10 cellular contexts compared by ENCODE assay signal in genomic region chr1:228408041-228408868, GRCh38. TPM values are rescaled to one million over a fixed set of nuclear protein-coding genes. Genes with fewer than 3 reads are reported as not detected.
DNase-seq lines count a peak whose midpoint lies in the region; ATAC-seq and TF ChIP-seq lines count a peak whose summit lies in the region.
"Had no signal": no experiment of that assay in that cellular context is flagged by ENCODE, and none has a peak within 500 bp of the region (broad histone marks: within the 10 kb centered on the region; RNA-seq: fewer than 3 reads in every experiment).

No MANE protein-coding gene starts in this region.

- no peaks in the 10 kb centered on the region for H3K27me3 ChIP-seq in CD8-positive, alpha-beta memory T cell (ENCODE audit: insufficient read depth, low read length, poor library complexity, severe bottlenecking)
- H3K27me3 ChIP-seq in Loucy (ENCODE audit: insufficient read depth, low read length, poor library complexity, severe bottlenecking) = no peaks in the 10 kb centered on the region
- no peaks in the 10 kb centered on the region for H3K27me3 ChIP-seq in neural cell (ENCODE audit: insufficient read depth, low read depth, low read length)

- ATAC-seq in HG02798 (IDR thresholded peaks at IDR 0.05; ENCODE audit: poor library complexity, unreplicated experiment) (no peak), GM21786 (IDR thresholded peaks at IDR 0.05; ENCODE audit: unreplicated experiment) (no peak), HG02642 (IDR thresholded peaks at IDR 0.05; ENCODE audit: poor library complexity, unreplicated experiment) (no peak)

- H3K27me3 Mint-ChIP-seq in CD8-positive, alpha-beta memory T cell = peaks cover 0 to 5% of the 10 kb centered on the region in 2 donors
- no peaks in the 10 kb centered on the region for H3K27me3 Mint-ChIP-seq in chondrocyte (ENCODE audit: low read depth)

- DNase-seq in CD8-positive, alpha-beta memory T cell = no peak
- DNase-seq in chondrocyte (ENCODE audit: low spot score) (peak; percentile 86), NCI-H748 (lab: John Stamatoyannopoulos, UW; ENCODE audit: unreplicated experiment) (no peak)
- DNase-seq: GOT3 had no signal

- H3K9me3 Mint-ChIP-seq in CD8-positive, alpha-beta memory T cell = no peaks in the 10 kb centered on the region
- no peaks in the 10 kb centered on the region for H3K9me3 Mint-ChIP-seq in chondrocyte (ENCODE audit: low read depth)

- H3K4me1 ChIP-seq in CD8-positive, alpha-beta memory T cell (ENCODE audit: insufficient read depth, low read length) = peaks cover 41% of the 10 kb centered on the region
- H3K4me1 ChIP-seq in Loucy (ENCODE audit: insufficient read depth, low read length, poor library complexity, severe bottlenecking) = peaks cover 41% of the 10 kb centered on the region

- no peak for TF ChIP-seq EP300 in neural cell (conservative IDR thresholded peaks at IDR 0.05; ENCODE audit: poor library complexity, severe bottlenecking)

- H3K4me1 Mint-ChIP-seq in CD8-positive, alpha-beta memory T cell = peaks cover 34 to 57% (median 46%) of the 10 kb centered on the region in 3 donors
- peaks cover 38% of the 10 kb centered on the region for H3K4me1 Mint-ChIP-seq in chondrocyte (ENCODE audit: low read depth)

- no peak overlapping the region for H2AFZ ChIP-seq in Loucy (ENCODE audit: low read length)
- no peak overlapping the region for H2AFZ ChIP-seq in neural cell (ENCODE audit: low read depth, low read length)

- peaks cover 0 to 28% (median 0%) of the 10 kb centered on the region in 3 donors for H3K36me3 Mint-ChIP-seq in CD8-positive, alpha-beta memory T cell
- H3K36me3 Mint-ChIP-seq in chondrocyte (ENCODE audit: low read depth) = peaks cover 3% of the 10 kb centered on the region

- H3K36me3 ChIP-seq in CD8-positive, alpha-beta memory T cell (ENCODE audit: insufficient read depth, low read length) = peaks cover 4% of the 10 kb centered on the region
- H3K36me3 ChIP-seq in Loucy (ENCODE audit: insufficient read depth, low read length) (no peaks in the 10 kb centered on the region), neural cell (ENCODE audit: insufficient read depth, low read length) (no peaks in the 10 kb centered on the region)

- peak overlapping the region; percentile 59 to 93 (median 89) for H3K4me3 Mint-ChIP-seq in CD8-positive, alpha-beta memory T cell
- peak overlapping the region; percentile 86 for H3K4me3 Mint-ChIP-seq in chondrocyte (ENCODE audit: unreplicated experiment)

- H3K9ac ChIP-seq in Loucy (ENCODE audit: low read depth, low read length, poor library complexity, severe bottlenecking) = peak overlapping the region; percentile 72
- no peak overlapping the region for H3K9ac ChIP-seq in neural cell (ENCODE audit: low read length)

- CTCF ChIA-PET in CD8-positive, alpha-beta memory T cell (lab: Charles Lee) = no interaction called here

- H3K9me3 ChIP-seq in CD8-positive, alpha-beta memory T cell (ENCODE audit: low read length) = no peaks in the 10 kb centered on the region
- H3K9me3 ChIP-seq in Loucy (ENCODE audit: insufficient read depth, low read depth, low read length) (no peaks in the 10 kb centered on the region), neural cell (ENCODE audit: low read length) (no peaks in the 10 kb centered on the region)

- TF ChIP-seq CTCF in Loucy (conservative IDR thresholded peaks at IDR 0.05; ENCODE audit: low read length) = no peak
- no peak for TF ChIP-seq CTCF in chondrocyte (IDR thresholded peaks at IDR 0.05)
- no peak for TF ChIP-seq CTCF in neural cell (IDR thresholded peaks at IDR 0.05; ENCODE audit: poor library complexity, severe bottlenecking)

- H3F3A ChIP-seq in Loucy (ENCODE audit: low read depth) (no peaks in the 10 kb centered on the region), neural cell (ENCODE audit: insufficient read depth, low read length, poor library complexity, severe bottlenecking) (no peaks in the 10 kb centered on the region)

- TF ChIP-seq RAD21 in neural cell (conservative IDR thresholded peaks at IDR 0.05) = no peak

- H3K4me3 ChIP-seq in CD8-positive, alpha-beta memory T cell (ENCODE audit: low read length) = no peak overlapping the region
- peak overlapping the region; percentile 86 for H3K4me3 ChIP-seq in Loucy (ENCODE audit: low read length, poor library complexity, severe bottlenecking)
- H3K4me3 ChIP-seq in neural cell (ENCODE audit: low read length) = peak overlapping the region; percentile 95

- peaks cover 32% of the 10 kb centered on the region for H4K20me1 ChIP-seq in Loucy (ENCODE audit: insufficient read depth, low read length, poor library complexity, severe bottlenecking)
- no peaks in the 10 kb centered on the region for H4K20me1 ChIP-seq in neural cell (ENCODE audit: insufficient read depth)

- peak overlapping the region in 5 of 8 donors; percentile 29 to 87 (median 50) for H3K27ac Mint-ChIP-seq in CD8-positive, alpha-beta memory T cell
- no peak overlapping the region for H3K27ac Mint-ChIP-seq in chondrocyte (ENCODE audit: unreplicated experiment)

- POLR2A ChIA-PET in CD8-positive, alpha-beta memory T cell (lab: Charles Lee) = no interaction called here

- H3K9me2 ChIP-seq in Loucy (replicated peaks; ENCODE audit: low read depth, low read length) (no peaks in the 10 kb centered on the region), neural cell (ENCODE audit: insufficient read depth, low read length) (no peaks in the 10 kb centered on the region)

- H3K79me2 ChIP-seq in Loucy (ENCODE audit: insufficient read depth, low read length) (peaks cover 46% of the 10 kb centered on the region), neural cell (replicated peaks; ENCODE audit: insufficient read depth, low read length) (peaks cover 28% of the 10 kb centered on the region)

- H3K27ac ChIP-seq in CD8-positive, alpha-beta memory T cell (ENCODE audit: low read depth, low read length) = peak overlapping the region; percentile 51
- no peak overlapping the region for H3K27ac ChIP-seq in neural cell (ENCODE audit: low read length)

- H3K4me2 ChIP-seq in Loucy (ENCODE audit: low read depth, low read length, poor library complexity, severe bottlenecking) = peak overlapping the region; percentile 84
- H3K4me2 ChIP-seq in neural cell (ENCODE audit: low read length) = peak overlapping the region; percentile 89

TF ChIP-seq in neural cell, 6 proteins besides CTCF, POLR2A, EP300 and RAD21:
- TF ChIP-seq POLR2AphosphoS5 (IDR thresholded peaks at IDR 0.05) (no peak), TAF1 (IDR thresholded peaks at IDR 0.05; ENCODE audit: low read depth) (no peak), MXI1 (conservative IDR thresholded peaks at IDR 0.05; ENCODE audit: poor library complexity, severe bottlenecking) (no peak), EZH2 (IDR thresholded peaks at IDR 0.05; ENCODE audit: borderline replicate concordance, insufficient read depth, low read length, poor library complexity, severe bottlenecking) (no peak), SMC3 (conservative IDR thresholded peaks at IDR 0.05; ENCODE audit: poor library complexity) (no peak), REST (IDR thresholded peaks at IDR 0.05; ENCODE audit: borderline replicate concordance) (no peak)

RNA-seq across cellular contexts. Expression of gene TRIM11, which starts 1.6 kb away (rescaled TPM):
- total RNA-seq in CD8-positive, alpha-beta memory T cell = 10 to 100 TPM; 38.3 to 38.8 TPM
- 21.5 TPM for polyA plus RNA-seq in CD8-positive, alpha-beta memory T cell
- 16.0 to 22.4 TPM (median 20.0 TPM) in 3 replicates for total RNA-seq in chondrocyte
- 25.1 and 28.5 TPM in 2 replicates for polyA plus RNA-seq in neural cell
- 34.5 and 38.5 TPM in 2 replicates for polyA minus RNA-seq in neural cell

RNA-seq across cellular contexts. Expression of gene TRIM17, which starts 8.4 kb away (rescaled TPM):
- total RNA-seq in CD8-positive, alpha-beta memory T cell = 1 to 10 TPM; 1.8 to 2.1 TPM
- 0.60 TPM for polyA plus RNA-seq in CD8-positive, alpha-beta memory T cell
- 0.28 to 0.35 TPM in 2 of 3 replicates, not detected in the other for total RNA-seq in chondrocyte
- polyA plus RNA-seq in neural cell = 0.14 TPM in 1 of 2 replicates, not detected in the other
- 0.49 TPM in 1 of 2 replicates, not detected in the other for polyA minus RNA-seq in neural cell
- total RNA-seq: subcutaneous adipose tissue had no signal
